1 cellular context compared by ENCODE assay signal in the genomic region with DNA sequence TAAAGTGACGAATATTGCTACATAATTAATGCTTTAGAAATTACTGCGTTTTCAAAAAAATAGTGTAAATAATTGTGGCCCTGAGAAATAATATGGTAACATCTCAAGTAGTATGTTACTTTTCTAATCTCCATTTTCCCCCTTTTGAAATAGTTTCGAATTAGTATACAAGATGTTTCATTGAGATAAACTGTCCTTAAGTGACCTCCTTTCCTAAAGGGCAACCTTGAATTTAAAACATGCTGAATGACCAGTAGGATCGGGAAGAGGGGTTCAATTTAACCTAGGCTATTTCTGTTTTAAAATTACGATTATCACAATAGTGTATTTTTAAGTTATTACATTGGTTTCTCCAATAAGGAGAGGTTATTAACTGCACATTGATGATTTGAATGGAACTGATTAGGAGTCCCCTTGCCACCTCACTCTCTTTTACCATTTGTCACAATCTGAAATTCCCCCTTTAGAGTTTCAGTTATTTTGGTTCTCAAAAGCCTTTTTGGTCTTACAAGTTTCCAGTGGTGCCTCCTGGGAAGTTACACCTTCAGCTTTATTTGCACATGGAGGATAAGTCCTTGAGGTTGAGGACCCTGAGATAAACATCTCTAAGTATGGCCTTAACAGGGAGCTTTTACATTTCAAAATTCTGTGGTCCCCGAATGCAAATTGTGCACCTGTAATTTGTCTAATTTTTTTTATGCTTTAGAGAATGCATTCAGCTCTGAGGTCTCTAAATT.
TF ChIP-seq lines count a peak whose summit lies in the region.

No MANE protein-coding gene starts in this region.

TF ChIP-seq in IMR-90, 13 proteins besides CTCF, POLR2A, EP300 and RAD21:
- no peak for TF ChIP-seq CEBPB (IDR thresholded peaks at IDR 0.05; ENCODE audit: low read depth, low read length)
